17 cellular contexts compared by ENCODE assay signal in genomic region chr11:58919561-58919960, GRCh38. TPM values are rescaled to one million over a fixed set of nuclear protein-coding genes. Genes with fewer than 3 reads are reported as not detected.
"Had no signal": no experiment of that assay in that cellular context is flagged by ENCODE, and none has a peak within 500 bp of the region (broad histone marks: within the 10 kb centered on the region; RNA-seq: fewer than 3 reads in every experiment).

No MANE protein-coding gene starts in this region.

- H3K27ac ChIP-seq: dorsolateral prefrontal cortex, esophagus squamous epithelium, foreskin keratinocyte, ovary, testis had no signal

- H3K36me3 ChIP-seq: esophagus squamous epithelium, ovary had no signal

- H3K4me3 Mint-ChIP-seq: activated CD8-positive, alpha-beta memory T cell treated with anti-CD3 and anti-CD28 coated beads, Interleukin-2, amount 10 ng/mL, durations not matched to agents 7 days and 5 days; activated naive CD4-positive, alpha-beta T cell treated with anti-CD3 and anti-CD28 coated beads, Interleukin-2, amount 50 U/mL, for 24 hours; activated T-cell treated with anti-CD3 and anti-CD28 coated beads, Interleukin-2, amount 50 U/mL, for 24 hours; stimulated activated naive CD8-positive, alpha-beta T cell treated with anti-CD3 and anti-CD28 coated beads, Interleukin-15, amount 100 ng/mL, for 72 hours had no signal

- H3K4me3 ChIP-seq: dorsolateral prefrontal cortex, esophagus squamous epithelium, ovary, testis had no signal

- DNase-seq: activated CD8-positive, alpha-beta memory T cell treated with anti-CD3 and anti-CD28 coated beads, Interleukin-2, amount 10 ng/mL, durations not matched to agents 7 days and 5 days; activated effector memory CD4-positive, alpha-beta T cell treated with Interleukin-2 at 50 U/mL for 16 hours; activated T-cell treated with anti-CD3 and anti-CD28 coated beads, Interleukin-2, amount 50 U/mL, for 24 hours; dorsolateral prefrontal cortex; esophagus squamous epithelium; foreskin keratinocyte; head of caudate nucleus; kidney; ovary; retina; stimulated activated CD4-positive, alpha-beta T cell treated with anti-CD3 and anti-CD28 coated beads, Interleukin-4, amount 100 ng/mL, for 4 hours; stimulated activated naive CD8-positive, alpha-beta T cell treated with anti-CD3 and anti-CD28 coated beads, Interleukin-15, amount 100 ng/mL, for 72 hours; testis had no signal

- H3K36me3 Mint-ChIP-seq: activated CD8-positive, alpha-beta memory T cell treated with anti-CD3 and anti-CD28 coated beads, Interleukin-2, amount 10 ng/mL, durations not matched to agents 7 days and 5 days had no signal

- H3K27me3 ChIP-seq: esophagus squamous epithelium, foreskin keratinocyte, ovary, testis had no signal

- H3K27ac Mint-ChIP-seq: activated CD8-positive, alpha-beta memory T cell treated with anti-CD3 and anti-CD28 coated beads, Interleukin-2, amount 10 ng/mL, durations not matched to agents 7 days and 5 days; activated naive CD4-positive, alpha-beta T cell treated with anti-CD3 and anti-CD28 coated beads, Interleukin-2, amount 50 U/mL, for 24 hours; activated T-cell treated with anti-CD3 and anti-CD28 coated beads, Interleukin-2, amount 50 U/mL, for 24 hours; stimulated activated naive CD8-positive, alpha-beta T cell treated with anti-CD3 and anti-CD28 coated beads, Interleukin-15, amount 100 ng/mL, for 72 hours had no signal

- H3K27me3 Mint-ChIP-seq: stimulated activated naive CD8-positive, alpha-beta T cell treated with anti-CD3 and anti-CD28 coated beads, Interleukin-15, amount 100 ng/mL, for 72 hours had no signal

- H3K9me3 ChIP-seq: ovary, testis had no signal

RNA-seq across cellular contexts. Expression of gene GLYATL1, which starts 19.7 kb away (rescaled TPM):
- total RNA-seq: activated CD8-positive, alpha-beta memory T cell treated with anti-CD3 and anti-CD28 coated beads, Interleukin-2, amount 10 ng/mL, durations not matched to agents 7 days and 5 days; esophagus squamous epithelium; mesenteric fat pad; skeletal muscle tissue; T-helper 2 cell treated with Interferon-gamma antibody and Interleukin-4, amounts not matched to agents 100 ng/mL and 5 ng/mL, for 36 hours had no signal
